Comparison of ENCODE assay signal across 10 cellular contexts in genomic region chr4:102817613-102818268, GRCh38. TPM values are rescaled to one million over a fixed set of nuclear protein-coding genes. Genes with fewer than 3 reads are reported as not detected.
DNase-seq lines count a peak whose midpoint lies in the region; ATAC-seq and TF ChIP-seq lines count a peak whose summit lies in the region.
"Had no signal": no experiment of that assay in that cellular context is flagged by ENCODE, and none has a peak within 500 bp of the region (broad histone marks: within the 10 kb centered on the region; RNA-seq: fewer than 3 reads in every experiment).

No MANE protein-coding gene starts in this region.

- TF ChIP-seq CTCF in adrenal gland (IDR thresholded peaks at IDR 0.05): no peak
- TF ChIP-seq CTCF in type B pancreatic cell (conservative IDR thresholded peaks at IDR 0.05): no peak

- peak overlapping the region in 1 of 4 donors; percentile 14 for H3K4me3 ChIP-seq in adrenal gland
- H3K4me3 ChIP-seq: sigmoid colon had no signal

- no peaks in the 10 kb centered on the region for H3K27me3 ChIP-seq in adrenal gland
- H3K27me3 ChIP-seq: sigmoid colon had no signal

- TF ChIP-seq POLR2A in adrenal gland (IDR thresholded peaks at IDR 0.05): no peak

- H3K4me1 Mint-ChIP-seq in activated naive CD4-positive, alpha-beta T cell treated with anti-CD3 and anti-CD28 coated beads, Interleukin-2, amount 50 U/mL, for 24 hours: peaks cover 90% of the 10 kb centered on the region
- H3K4me1 Mint-ChIP-seq in memory B cell: peaks cover 54% of the 10 kb centered on the region
- peaks cover 46% of the 10 kb centered on the region for H3K4me1 Mint-ChIP-seq in type B pancreatic cell (ENCODE audit: unreplicated experiment)

- H3K36me3 Mint-ChIP-seq in activated naive CD4-positive, alpha-beta T cell treated with anti-CD3 and anti-CD28 coated beads, Interleukin-2, amount 50 U/mL, for 24 hours: peaks cover 48% of the 10 kb centered on the region
- peaks cover 25% of the 10 kb centered on the region for H3K36me3 Mint-ChIP-seq in memory B cell
- peaks cover 50% of the 10 kb centered on the region for H3K36me3 Mint-ChIP-seq in type B pancreatic cell

- H3K9me3 Mint-ChIP-seq in activated naive CD4-positive, alpha-beta T cell treated with anti-CD3 and anti-CD28 coated beads, Interleukin-2, amount 50 U/mL, for 24 hours: no peaks in the 10 kb centered on the region
- no peaks in the 10 kb centered on the region for H3K9me3 Mint-ChIP-seq in memory B cell
- H3K9me3 Mint-ChIP-seq in type B pancreatic cell: no peaks in the 10 kb centered on the region

- WGBS in adrenal gland, 4 donors: 39 to 56% (median 46%) methylated on average over 9 of the region's 9 CpGs

- intact Hi-C loops in adrenal gland (cut with DNase I): no loop called here

- no peak for DNase-seq in activated naive CD4-positive, alpha-beta T cell treated with Interleukin-2 at 50 U/mL for 16 hours
- DNase-seq in adrenal gland (no peak), memory B cell (ENCODE audit: low spot score in 2 of 2) (no peak), type B pancreatic cell (ENCODE audit: extremely low spot score, unreplicated experiment) (no peak), DMS 273 (lab: John Stamatoyannopoulos, UW; ENCODE audit: unreplicated experiment) (no peak), cerebellum (ENCODE audit: low spot score) (no peak), NCI-H2107 treated with DMSO at 0.1 percent for 48 hours (lab: John Stamatoyannopoulos, UW; ENCODE audit: unreplicated experiment) (no peak)
- DNase-seq: sigmoid colon, SK-N-SH had no signal

- no peak for ATAC-seq in memory B cell (ENCODE audit: low read depth)

- peak overlapping the region; percentile 17 to 75 (median 40) for H3K27ac ChIP-seq in adrenal gland

- no peaks in the 10 kb centered on the region for H3K27me3 Mint-ChIP-seq in activated naive CD4-positive, alpha-beta T cell treated with anti-CD3 and anti-CD28 coated beads, Interleukin-2, amount 50 U/mL, for 24 hours
- no peaks in the 10 kb centered on the region for H3K27me3 Mint-ChIP-seq in memory B cell
- no peaks in the 10 kb centered on the region for H3K27me3 Mint-ChIP-seq in type B pancreatic cell

- H3K27ac Mint-ChIP-seq in activated naive CD4-positive, alpha-beta T cell treated with anti-CD3 and anti-CD28 coated beads, Interleukin-2, amount 50 U/mL, for 24 hours: peak overlapping the region; percentile 93
- H3K27ac Mint-ChIP-seq in memory B cell: peak overlapping the region; percentile 78
- peak overlapping the region; percentile 21 for H3K27ac Mint-ChIP-seq in type B pancreatic cell

- no peaks in the 10 kb centered on the region for H3K9me3 ChIP-seq in adrenal gland (replicated peaks in 1 of 3)
- H3K9me3 ChIP-seq: sigmoid colon, SK-N-SH had no signal

- peaks cover 65 to 100% of the 10 kb centered on the region in 2 donors for H3K4me1 ChIP-seq in adrenal gland (replicated peaks in 1 of 2)

- H3K4me3 Mint-ChIP-seq in activated naive CD4-positive, alpha-beta T cell treated with anti-CD3 and anti-CD28 coated beads, Interleukin-2, amount 50 U/mL, for 24 hours: peak overlapping the region; percentile 75
- H3K4me3 Mint-ChIP-seq in memory B cell (peak overlapping the region; percentile 29), type B pancreatic cell (peak overlapping the region; percentile 14)

- H3K36me3 ChIP-seq in adrenal gland (replicated peaks in 1 of 2): no peaks in the 10 kb centered on the region
- H3K36me3 ChIP-seq: sigmoid colon had no signal

RNA-seq across cellular contexts. Expression of gene UBE2D3, which starts 9.6 kb away (rescaled TPM):
- total RNA-seq in adrenal gland (100 to 1,000 TPM; 318 to 523 (median 398) TPM), type B pancreatic cell (ENCODE audit: low replicate concordance) (288 and 302 TPM in 2 replicates), cerebellum (238 TPM)
- 100 to 1,000 TPM; 178 to 709 (median 214) TPM for polyA plus RNA-seq in adrenal gland

RNA-seq across cellular contexts. Expression of gene CISD2, which starts 51.1 kb away (rescaled TPM):
- 10 to 100 TPM; 20.5 to 50.4 (median 34.3) TPM for total RNA-seq in adrenal gland
- polyA plus RNA-seq in adrenal gland: 10 to 100 TPM; 13.5 to 64.6 (median 13.7) TPM
- 25.6 and 27.9 TPM in 2 replicates for total RNA-seq in type B pancreatic cell (ENCODE audit: low replicate concordance)
- total RNA-seq in cerebellum: 22.4 TPM

RNA-seq across cellular contexts. Expression of gene MANBA, which starts 57.0 kb away (rescaled TPM):
- total RNA-seq in adrenal gland: 10 to 100 TPM; 25.7 to 84.1 (median 59.1) TPM
- polyA plus RNA-seq in adrenal gland: 10 to 100 TPM; 21.5 to 25.9 (median 21.5) TPM
- 32.4 and 38.0 TPM in 2 replicates for total RNA-seq in type B pancreatic cell (ENCODE audit: low replicate concordance)
- total RNA-seq in cerebellum: 21.9 TPM

Comparison
In these comparisons a context has a peak if more than half of its experiments do, and no peak if none do; other contexts are left out.
1. H3K27ac Mint-ChIP-seq: peak in every context shown above with its lines; median percentile 93 in activated naive CD4-positive, alpha-beta T cell treated with anti-CD3 and anti-CD28 coated beads, Interleukin-2, amount 50 U/mL, for 24 hours; 78 in memory B cell; 21 in type B pancreatic cell.
2. H3K4me3 Mint-ChIP-seq: peak in every context shown above with its lines; median percentile 75 in activated naive CD4-positive, alpha-beta T cell treated with anti-CD3 and anti-CD28 coated beads, Interleukin-2, amount 50 U/mL, for 24 hours; 29 in memory B cell; 14 in type B pancreatic cell.